15 cellular contexts compared by ENCODE assay signal in the genomic region with DNA sequence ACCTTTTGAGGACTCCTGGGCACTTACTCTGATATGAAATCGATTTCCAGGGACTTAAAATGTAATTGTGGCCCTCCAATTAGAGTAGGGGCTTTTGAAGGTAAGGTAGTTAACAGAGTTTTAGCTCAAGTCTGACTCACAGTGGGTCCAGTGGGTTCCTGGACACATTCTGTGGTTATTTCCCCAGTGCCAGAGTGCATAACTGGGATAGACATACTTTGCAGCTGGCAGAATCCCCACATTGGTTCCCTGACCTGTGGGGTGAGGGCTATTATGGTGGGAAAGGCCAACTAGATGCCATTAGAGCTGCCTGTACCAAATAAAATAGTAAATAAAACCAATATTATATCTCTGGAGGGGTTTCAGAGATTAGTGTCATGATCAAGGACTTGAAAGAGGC.
A peak's percentile ranks its signal among the peaks of the same experiment; 100 is the strongest.
DNase-seq lines count a peak whose midpoint lies in the region; ATAC-seq and TF ChIP-seq lines count a peak whose summit lies in the region.
"Had no signal": no experiment of that assay in that cellular context is flagged by ENCODE, and none has a peak within 500 bp of the region (broad histone marks: within the 10 kb centered on the region; RNA-seq: fewer than 3 reads in every experiment).

No MANE protein-coding gene starts in this region.

- TF ChIP-seq CTCF in astrocyte of the spinal cord (IDR thresholded peaks at IDR 0.05; ENCODE audit: low read depth, low read length), result no peak

- H3K4me3 ChIP-seq in astrocyte of the spinal cord (ENCODE audit: low read depth, low read length), result no peak overlapping the region
- H3K4me3 ChIP-seq: A549; BLaER1 treated with 17β-estradiol and CSF1 and Interleukin-3, amounts not matched to agents 10 nM and 100 nM had no signal

- in situ Hi-C loops in astrocyte of the spinal cord (cut with HindIII; ENCODE audit: low sequenced_read_pairs), result no loop called here

- DNase-seq in LHCN-M2 (ENCODE audit: low read depth), result peak; percentile 27
- DNase-seq in astrocyte of the spinal cord (ENCODE audit: low read depth, low spot score), result peak; percentile 16
- peak; percentile 49 for DNase-seq in renal cortical epithelial cell (ENCODE audit: low read depth)
- no peak for DNase-seq in midbrain (lab: John Stamatoyannopoulos, UW)
- DNase-seq: AML-193; Caco-2; Calu3; CD4-positive, alpha-beta T cell; CD8-positive, alpha-beta T cell; DMS79 treated with DMSO at 0.1 percent for 48 hours; GF-D8 had no signal

- ATAC-seq in GM18867 (IDR thresholded peaks at IDR 0.05; ENCODE audit: unreplicated experiment) (no peak), GM19351 (IDR thresholded peaks at IDR 0.05; ENCODE audit: unreplicated experiment) (no peak)
- ATAC-seq: A549; CD8-positive, alpha-beta T cell had no signal
